ENCODE assay signal across 13 cellular contexts in genomic region chr1:148493933-148494332, GRCh38. TPM values are rescaled to one million over a fixed set of nuclear protein-coding genes. Genes with fewer than 3 reads are reported as not detected.
"Had no signal": no experiment of that assay in that cellular context is flagged by ENCODE, and none has a peak within 500 bp of the region (broad histone marks: within the 10 kb centered on the region; RNA-seq: fewer than 3 reads in every experiment).

No MANE protein-coding gene starts in this region.

RNA-seq across cellular contexts. Expression of gene PPIAL4G, which starts 10.8 kb away (rescaled TPM):
- total RNA-seq: kidney epithelial cell, left cardiac atrium, left colon, left lobe of liver, left ventricle myocardium inferior, left ventricle myocardium superior, lower leg skin, lower lobe of right lung, lung microvascular endothelial cell, mammary epithelial cell, mesenteric fat pad had no signal
- polyA plus RNA-seq: keratinocyte, liver, mammary epithelial cell had no signal
